ENCODE assay signal across 11 cellular contexts in genomic region chr13:81929988-81930387, GRCh38.
DNase-seq lines count a peak whose midpoint lies in the region; ATAC-seq and TF ChIP-seq lines count a peak whose summit lies in the region.
"Had no signal": no experiment of that assay in that cellular context is flagged by ENCODE, and none has a peak within 500 bp of the region (broad histone marks: within the 10 kb centered on the region; RNA-seq: fewer than 3 reads in every experiment).

No MANE protein-coding gene starts in this region.

- peaks cover 0 to 12% of the 10 kb centered on the region in 2 donors for H3K9me3 Mint-ChIP-seq in stimulated activated naive CD8-positive, alpha-beta T cell treated with anti-CD3 and anti-CD28 coated beads, Interleukin-15, amount 100 ng/mL, for 72 hours

- TF ChIP-seq POLR2A in sigmoid colon (IDR thresholded peaks at IDR 0.05) = no peak

- in situ Hi-C loops in Caki2 (cut with HindIII; ENCODE audit: low pct_unique_long_range_greater_than_20kb, low sequenced_read_pairs) = no loop called here

- TF ChIP-seq CTCF in sigmoid colon (IDR thresholded peaks at IDR 0.05) = peak in 2 of 4 experiments; percentile 22 to 36

- H3K9me3 ChIP-seq in iPS-15b (ENCODE audit: control insufficient read depth, insufficient read depth, low read length) = no peaks in the 10 kb centered on the region
- H3K9me3 ChIP-seq in sigmoid colon = no peaks in the 10 kb centered on the region

- no peak for TF ChIP-seq EP300 in sigmoid colon (IDR thresholded peaks at IDR 0.05)

- H3K27me3 ChIP-seq in iPS-15b (ENCODE audit: control insufficient read depth, insufficient read depth, low read length) (no peaks in the 10 kb centered on the region), sigmoid colon (no peaks in the 10 kb centered on the region)

- DNase-seq in Caki2 (ENCODE audit: low read depth) = peak; percentile 6
- DNase-seq in LoVo (ENCODE audit: low spot score) = peak; percentile 8
- DNase-seq in SKM-1 treated with dmso at 0.1 percent for 144 hours (lab: John Stamatoyannopoulos, UW; ENCODE audit: unreplicated experiment) = peak; percentile 26
- no peak for DNase-seq in stimulated activated naive CD8-positive, alpha-beta T cell treated with anti-CD3 and anti-CD28 coated beads, Interleukin-15, amount 100 ng/mL, for 72 hours
- no peak for DNase-seq in sigmoid colon
- DNase-seq: activated naive CD8-positive, alpha-beta T cell treated with anti-CD3 and anti-CD28 coated beads, Interleukin-2, amount 10 ng/mL, durations not matched to agents 7 days and 5 days; IMR-90 had no signal

- H3K4me3 ChIP-seq in iPS-15b (ENCODE audit: low read depth, low read length) (no peak overlapping the region), sigmoid colon (no peak overlapping the region)

- 40 to 48% methylated on average over 3 of the region's 3 CpGs for WGBS in sigmoid colon, 2 donors

- H3K9ac ChIP-seq in iPS-15b (ENCODE audit: low read depth, low read length) = peak overlapping the region; percentile 13
- H3K9ac ChIP-seq: parathyroid adenoma had no signal

- H3K4me3 Mint-ChIP-seq in stimulated activated naive CD8-positive, alpha-beta T cell treated with anti-CD3 and anti-CD28 coated beads, Interleukin-15, amount 100 ng/mL, for 72 hours = no peak overlapping the region
- H3K4me3 Mint-ChIP-seq: activated naive CD8-positive, alpha-beta T cell treated with anti-CD3 and anti-CD28 coated beads, Interleukin-2, amount 10 ng/mL, durations not matched to agents 7 days and 5 days had no signal

- ATAC-seq in GM19395 (IDR thresholded peaks at IDR 0.05; ENCODE audit: unreplicated experiment) (no peak), GM21786 (IDR thresholded peaks at IDR 0.05; ENCODE audit: unreplicated experiment) (no peak)
- no peak for ATAC-seq in stimulated activated naive CD8-positive, alpha-beta T cell treated with anti-CD3 and anti-CD28 coated beads, Interleukin-15, amount 100 ng/mL, for 72 hours

- H3K36me3 ChIP-seq in iPS-15b (ENCODE audit: control insufficient read depth, insufficient read depth, low read length) (no peaks in the 10 kb centered on the region), sigmoid colon (no peaks in the 10 kb centered on the region)

- no peak overlapping the region for H3K27ac ChIP-seq in sigmoid colon
- H3K27ac ChIP-seq: parathyroid adenoma had no signal

- no peaks in the 10 kb centered on the region for H3K4me1 Mint-ChIP-seq in stimulated activated naive CD8-positive, alpha-beta T cell treated with anti-CD3 and anti-CD28 coated beads, Interleukin-15, amount 100 ng/mL, for 72 hours
- H3K4me1 Mint-ChIP-seq: activated naive CD8-positive, alpha-beta T cell treated with anti-CD3 and anti-CD28 coated beads, Interleukin-2, amount 10 ng/mL, durations not matched to agents 7 days and 5 days had no signal

- intact Hi-C loops in sigmoid colon (cut with DNase I) = no loop called here

- H3K27ac Mint-ChIP-seq in stimulated activated naive CD8-positive, alpha-beta T cell treated with anti-CD3 and anti-CD28 coated beads, Interleukin-15, amount 100 ng/mL, for 72 hours = no peak overlapping the region
- H3K27ac Mint-ChIP-seq: activated naive CD8-positive, alpha-beta T cell treated with anti-CD3 and anti-CD28 coated beads, Interleukin-2, amount 10 ng/mL, durations not matched to agents 7 days and 5 days had no signal

- H3K27me3 Mint-ChIP-seq in stimulated activated naive CD8-positive, alpha-beta T cell treated with anti-CD3 and anti-CD28 coated beads, Interleukin-15, amount 100 ng/mL, for 72 hours = no peaks in the 10 kb centered on the region
- H3K27me3 Mint-ChIP-seq: activated naive CD8-positive, alpha-beta T cell treated with anti-CD3 and anti-CD28 coated beads, Interleukin-2, amount 10 ng/mL, durations not matched to agents 7 days and 5 days had no signal

- peaks cover 5% of the 10 kb centered on the region for H3K4me1 ChIP-seq in iPS-15b (ENCODE audit: control insufficient read depth, insufficient read depth, low read length)
- peaks cover 0 to 8% (median 0%) of the 10 kb centered on the region in 4 donors for H3K4me1 ChIP-seq in sigmoid colon
- H3K4me1 ChIP-seq: parathyroid adenoma had no signal

Comparison
In these comparisons a context has a peak if more than half of its experiments do, and no peak if none do; other contexts are left out.
1. DNase-seq: peak in Caki2 (single experiment), LoVo (single experiment) and SKM-1 treated with dmso at 0.1 percent for 144 hours (single experiment); none in stimulated activated naive CD8-positive, alpha-beta T cell treated with anti-CD3 and anti-CD28 coated beads, Interleukin-15, amount 100 ng/mL, for 72 hours (0 of 2) and sigmoid colon (single experiment).